In genomic region chr3:127525373-127525772, GRCh38 we compare ENCODE assay signal across 1 cellular context.
TF ChIP-seq lines count a peak whose summit lies in the region.

No MANE protein-coding gene starts in this region.

TF ChIP-seq in K562, 482 proteins besides CTCF, POLR2A, EP300 and RAD21 (continued from another document):
- TF ChIP-seq ATF3 (IDR thresholded peaks at IDR 0.05) = peak; percentile 86
- TF ChIP-seq ATF3 (CRISPR knock-in tag; conservative IDR thresholded peaks at IDR 0.05) = no peak
- peak; percentile 65; the same call in 1 of the 2 replicates for TF ChIP-seq CTBP1 (IDR thresholded peaks at IDR 0.05; ENCODE audit: borderline replicate concordance)
- no peak for TF ChIP-seq ZNF57 (CRISPR knock-in tag; IDR thresholded peaks at IDR 0.05)
- TF ChIP-seq ATF1 (CRISPR knock-in tag; IDR thresholded peaks at IDR 0.05) = no peak
- TF ChIP-seq ATF1 (tag; IDR thresholded peaks at IDR 0.05) = peak; percentile 77
TF ChIP-seq in K562: peak in this region for 15.
